1 cellular context compared by ENCODE assay signal in genomic region chr7:92836489-92837213, GRCh38.
A peak's percentile ranks its signal among the peaks of the same experiment; 100 is the strongest.
TF ChIP-seq lines count a peak whose summit lies in the region.

Gene CDK6 (minus strand): TSS chr7:92836573. CDS start chr7:92833323, 3,250 bp downstream.

TF ChIP-seq in K562, 482 proteins besides CTCF, POLR2A, EP300 and RAD21 (continued from another document and continues in another):
- TF ChIP-seq ZHX1 (conservative IDR thresholded peaks at IDR 0.05; ENCODE audit: low read length) (no peak), SRSF3 (IDR thresholded peaks at IDR 0.05; ENCODE audit: insufficient read depth, low read length) (no peak), CEBPB (tag; IDR thresholded peaks at IDR 0.05) (no peak), MECOM (CRISPR knock-in tag; IDR thresholded peaks at IDR 0.05) (no peak), ZNF551 (CRISPR knock-in tag; IDR thresholded peaks at IDR 0.05) (no peak), MGA (IDR thresholded peaks at IDR 0.05) (peak; percentile 60), SMARCE1 (IDR thresholded peaks at IDR 0.05) (0 out of 2 replicates have a peak, but pooled peaks have one; percentile 17), ZNF277 (CRISPR knock-in tag; IDR thresholded peaks at IDR 0.05; ENCODE audit: borderline replicate concordance) (no peak), NFE2L1 (tag; IDR thresholded peaks at IDR 0.05; ENCODE audit: borderline replicate concordance, low read depth) (no peak), SAFB (IDR thresholded peaks at IDR 0.05; ENCODE audit: borderline replicate concordance, low read depth, low read length) (peak; percentile 65), NKRF (IDR thresholded peaks at IDR 0.05; ENCODE audit: borderline replicate concordance) (no peak), DDX20 (tag; IDR thresholded peaks at IDR 0.05; ENCODE audit: low read depth) (no peak), RBM22 (IDR thresholded peaks at IDR 0.05; ENCODE audit: low read depth, low read length, poor library complexity, severe bottlenecking) (no peak), ZNF41 (CRISPR knock-in tag; conservative IDR thresholded peaks at IDR 0.05) (no peak), ZBTB33 (CRISPR knock-in tag; IDR thresholded peaks at IDR 0.05) (no peak), BCOR (IDR thresholded peaks at IDR 0.05) (no peak), ZNF75A (CRISPR knock-in tag; IDR thresholded peaks at IDR 0.05) (no peak), HCFC1 (IDR thresholded peaks at IDR 0.05; ENCODE audit: low read depth, low read length) (no peak; the same call in 1 of the 2 replicates), RFX7 (CRISPR knock-in tag; IDR thresholded peaks at IDR 0.05) (no peak), ZNF707 (CRISPR knock-in tag; conservative IDR thresholded peaks at IDR 0.05) (no peak), ZNF584 (CRISPR knock-in tag; IDR thresholded peaks at IDR 0.05; ENCODE audit: low read depth) (0 out of 2 replicates have a peak, but pooled peaks have one; percentile 52), ZNF146 (CRISPR knock-in tag; IDR thresholded peaks at IDR 0.05; ENCODE audit: unreplicated experiment) (no peak), ZBTB1 (CRISPR knock-in tag; IDR thresholded peaks at IDR 0.05; ENCODE audit: borderline replicate concordance, low read depth) (no peak), SIX5 (IDR thresholded peaks at IDR 0.05; ENCODE audit: borderline replicate concordance in 1 of 2, insufficient read depth in 1 of 2, low read depth in 1 of 2, low read length in 2 of 2) (no peak), CC2D1A (IDR thresholded peaks at IDR 0.05) (no peak), MCM2 (IDR thresholded peaks at IDR 0.05; ENCODE audit: low read depth) (no peak), SNAPC5 (CRISPR knock-in tag; IDR thresholded peaks at IDR 0.05) (no peak), ZBTB9 (CRISPR knock-in tag; IDR thresholded peaks at IDR 0.05) (no peak), ZFPM2 (CRISPR knock-in tag; IDR thresholded peaks at IDR 0.05) (no peak), ZNF518B (CRISPR knock-in tag; IDR thresholded peaks at IDR 0.05) (no peak), PCBP1 (IDR thresholded peaks at IDR 0.05; ENCODE audit: low read depth, low read length, poor library complexity, severe bottlenecking) (no peak), NFIC (IDR thresholded peaks at IDR 0.05) (no peak), ZNF23 (CRISPR knock-in tag; IDR thresholded peaks at IDR 0.05) (no peak)
